ENCODE assay signal across 1 cellular context in the genomic region with DNA sequence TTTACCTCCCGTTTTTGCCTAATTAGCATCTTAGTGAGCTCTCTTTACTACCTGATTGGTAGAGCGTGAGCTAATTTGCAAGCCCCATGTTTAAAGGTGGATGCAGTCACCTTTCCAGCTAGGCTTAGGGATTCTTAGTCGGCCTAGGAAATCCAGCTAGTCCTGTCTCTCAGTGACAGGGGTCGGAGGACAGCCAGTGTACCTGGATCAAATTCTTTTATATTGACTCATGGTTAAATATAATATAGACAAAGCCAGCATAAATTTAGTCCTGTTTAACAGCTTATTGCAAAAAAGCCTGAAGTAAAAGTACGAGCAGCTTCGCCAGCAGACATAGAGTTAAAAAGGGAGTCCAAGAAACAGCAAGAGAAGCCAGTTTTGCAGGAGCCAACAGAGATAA.
TF ChIP-seq lines count a peak whose summit lies in the region.

No MANE protein-coding gene starts in this region.

TF ChIP-seq in GM23338, 12 proteins besides CTCF, POLR2A, EP300 and RAD21 (continued from another document):
- TF ChIP-seq, protein P1, sequence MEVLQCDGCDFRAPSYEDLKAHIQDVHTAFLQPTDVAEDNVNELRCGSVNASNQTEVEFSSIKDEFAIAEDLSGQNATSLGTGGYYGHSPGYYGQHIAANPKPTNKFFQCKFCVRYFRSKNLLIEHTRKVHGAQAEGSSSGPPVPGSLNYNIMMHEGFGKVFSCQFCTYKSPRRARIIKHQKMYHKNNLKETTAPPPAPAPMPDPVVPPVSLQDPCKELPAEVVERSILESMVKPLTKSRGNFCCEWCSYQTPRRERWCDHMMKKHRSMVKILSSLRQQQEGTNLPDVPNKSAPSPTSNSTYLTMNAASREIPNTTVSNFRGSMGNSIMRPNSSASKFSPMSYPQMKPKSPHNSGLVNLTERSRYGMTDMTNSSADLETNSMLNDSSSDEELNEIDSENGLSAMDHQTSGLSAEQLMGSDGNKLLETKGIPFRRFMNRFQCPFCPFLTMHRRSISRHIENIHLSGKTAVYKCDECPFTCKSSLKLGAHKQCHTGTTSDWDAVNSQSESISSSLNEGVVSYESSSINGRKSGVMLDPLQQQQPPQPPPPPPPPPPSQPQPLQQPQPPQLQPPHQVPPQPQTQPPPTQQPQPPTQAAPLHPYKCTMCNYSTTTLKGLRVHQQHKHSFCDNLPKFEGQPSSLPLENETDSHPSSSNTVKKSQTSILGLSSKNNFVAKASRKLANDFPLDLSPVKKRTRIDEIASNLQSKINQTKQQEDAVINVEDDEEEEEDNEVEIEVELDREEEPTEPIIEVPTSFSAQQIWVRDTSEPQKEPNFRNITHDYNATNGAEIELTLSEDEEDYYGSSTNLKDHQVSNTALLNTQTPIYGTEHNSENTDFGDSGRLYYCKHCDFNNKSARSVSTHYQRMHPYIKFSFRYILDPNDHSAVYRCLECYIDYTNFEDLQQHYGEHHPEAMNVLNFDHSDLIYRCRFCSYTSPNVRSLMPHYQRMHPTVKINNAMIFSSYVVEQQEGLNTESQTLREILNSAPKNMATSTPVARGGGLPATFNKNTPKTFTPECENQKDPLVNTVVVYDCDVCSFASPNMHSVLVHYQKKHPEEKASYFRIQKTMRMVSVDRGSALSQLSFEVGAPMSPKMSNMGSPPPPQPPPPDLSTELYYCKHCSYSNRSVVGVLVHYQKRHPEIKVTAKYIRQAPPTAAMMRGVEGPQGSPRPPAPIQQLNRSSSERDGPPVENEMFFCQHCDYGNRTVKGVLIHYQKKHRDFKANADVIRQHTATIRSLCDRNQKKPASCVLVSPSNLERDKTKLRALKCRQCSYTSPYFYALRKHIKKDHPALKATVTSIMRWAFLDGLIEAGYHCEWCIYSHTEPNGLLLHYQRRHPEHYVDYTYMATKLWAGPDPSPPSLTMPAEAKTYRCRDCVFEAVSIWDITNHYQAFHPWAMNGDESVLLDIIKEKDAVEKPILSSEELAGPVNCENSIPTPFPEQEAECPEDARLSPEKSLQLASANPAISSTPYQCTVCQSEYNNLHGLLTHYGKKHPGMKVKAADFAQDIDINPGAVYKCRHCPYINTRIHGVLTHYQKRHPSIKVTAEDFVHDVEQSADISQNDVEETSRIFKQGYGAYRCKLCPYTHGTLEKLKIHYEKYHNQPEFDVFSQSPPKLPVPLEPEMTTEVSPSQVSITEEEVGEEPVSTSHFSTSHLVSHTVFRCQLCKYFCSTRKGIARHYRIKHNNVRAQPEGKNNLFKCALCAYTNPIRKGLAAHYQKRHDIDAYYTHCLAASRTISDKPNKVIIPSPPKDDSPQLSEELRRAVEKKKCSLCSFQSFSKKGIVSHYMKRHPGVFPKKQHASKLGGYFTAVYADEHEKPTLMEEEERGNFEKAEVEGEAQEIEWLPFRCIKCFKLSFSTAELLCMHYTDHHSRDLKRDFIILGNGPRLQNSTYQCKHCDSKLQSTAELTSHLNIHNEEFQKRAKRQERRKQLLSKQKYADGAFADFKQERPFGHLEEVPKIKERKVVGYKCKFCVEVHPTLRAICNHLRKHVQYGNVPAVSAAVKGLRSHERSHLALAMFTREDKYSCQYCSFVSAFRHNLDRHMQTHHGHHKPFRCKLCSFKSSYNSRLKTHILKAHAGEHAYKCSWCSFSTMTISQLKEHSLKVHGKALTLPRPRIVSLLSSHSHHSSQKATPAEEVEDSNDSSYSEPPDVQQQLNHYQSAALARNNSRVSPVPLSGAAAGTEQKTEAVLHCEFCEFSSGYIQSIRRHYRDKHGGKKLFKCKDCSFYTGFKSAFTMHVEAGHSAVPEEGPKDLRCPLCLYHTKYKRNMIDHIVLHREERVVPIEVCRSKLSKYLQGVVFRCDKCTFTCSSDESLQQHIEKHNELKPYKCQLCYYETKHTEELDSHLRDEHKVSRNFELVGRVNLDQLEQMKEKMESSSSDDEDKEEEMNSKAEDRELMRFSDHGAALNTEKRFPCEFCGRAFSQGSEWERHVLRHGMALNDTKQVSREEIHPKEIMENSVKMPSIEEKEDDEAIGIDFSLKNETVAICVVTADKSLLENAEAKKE (CRISPR knock-in tag; IDR thresholded peaks at IDR 0.05): no peak
- no peak for TF ChIP-seq EZH2phosphoT487 (IDR thresholded peaks at IDR 0.05; ENCODE audit: unreplicated experiment)
- no peak for TF ChIP-seq POLR2AphosphoS5 (IDR thresholded peaks at IDR 0.05; ENCODE audit: low read depth)
- TF ChIP-seq, protein P2, sequence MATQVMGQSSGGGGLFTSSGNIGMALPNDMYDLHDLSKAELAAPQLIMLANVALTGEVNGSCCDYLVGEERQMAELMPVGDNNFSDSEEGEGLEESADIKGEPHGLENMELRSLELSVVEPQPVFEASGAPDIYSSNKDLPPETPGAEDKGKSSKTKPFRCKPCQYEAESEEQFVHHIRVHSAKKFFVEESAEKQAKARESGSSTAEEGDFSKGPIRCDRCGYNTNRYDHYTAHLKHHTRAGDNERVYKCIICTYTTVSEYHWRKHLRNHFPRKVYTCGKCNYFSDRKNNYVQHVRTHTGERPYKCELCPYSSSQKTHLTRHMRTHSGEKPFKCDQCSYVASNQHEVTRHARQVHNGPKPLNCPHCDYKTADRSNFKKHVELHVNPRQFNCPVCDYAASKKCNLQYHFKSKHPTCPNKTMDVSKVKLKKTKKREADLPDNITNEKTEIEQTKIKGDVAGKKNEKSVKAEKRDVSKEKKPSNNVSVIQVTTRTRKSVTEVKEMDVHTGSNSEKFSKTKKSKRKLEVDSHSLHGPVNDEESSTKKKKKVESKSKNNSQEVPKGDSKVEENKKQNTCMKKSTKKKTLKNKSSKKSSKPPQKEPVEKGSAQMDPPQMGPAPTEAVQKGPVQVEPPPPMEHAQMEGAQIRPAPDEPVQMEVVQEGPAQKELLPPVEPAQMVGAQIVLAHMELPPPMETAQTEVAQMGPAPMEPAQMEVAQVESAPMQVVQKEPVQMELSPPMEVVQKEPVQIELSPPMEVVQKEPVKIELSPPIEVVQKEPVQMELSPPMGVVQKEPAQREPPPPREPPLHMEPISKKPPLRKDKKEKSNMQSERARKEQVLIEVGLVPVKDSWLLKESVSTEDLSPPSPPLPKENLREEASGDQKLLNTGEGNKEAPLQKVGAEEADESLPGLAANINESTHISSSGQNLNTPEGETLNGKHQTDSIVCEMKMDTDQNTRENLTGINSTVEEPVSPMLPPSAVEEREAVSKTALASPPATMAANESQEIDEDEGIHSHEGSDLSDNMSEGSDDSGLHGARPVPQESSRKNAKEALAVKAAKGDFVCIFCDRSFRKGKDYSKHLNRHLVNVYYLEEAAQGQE (IDR thresholded peaks at IDR 0.05; ENCODE audit: unreplicated experiment): no peak
